In genomic region chr11:75596914-75597313, GRCh38 we compare ENCODE assay signal across 12 cellular contexts. TPM values are rescaled to one million over a fixed set of nuclear protein-coding genes. Genes with fewer than 3 reads are reported as not detected.
DNase-seq lines count a peak whose midpoint lies in the region; TF ChIP-seq lines count a peak whose summit lies in the region.
"Had no signal": no experiment of that assay in that cellular context is flagged by ENCODE, and none has a peak within 500 bp of the region (broad histone marks: within the 10 kb centered on the region; RNA-seq: fewer than 3 reads in every experiment).

No MANE protein-coding gene starts in this region.

- H2BK12ac ChIP-seq in mesenchymal stem cell (ENCODE audit: low read length in 2 of 2): no peak overlapping the region

- H3K27ac ChIP-seq in mesenchymal stem cell (ENCODE audit: low read length, poor library complexity, severe bottlenecking) (no peak overlapping the region), sigmoid colon (no peak overlapping the region)

- H3K27me3 ChIP-seq in mesenchymal stem cell (ENCODE audit: control insufficient read depth in 1 of 2, insufficient read depth in 1 of 2, low read length in 2 of 2): peaks cover 0 to 67% of the 10 kb centered on the region in 2 experiments
- H3K27me3 ChIP-seq in sigmoid colon: no peaks in the 10 kb centered on the region
- H3K27me3 ChIP-seq: BE2C, BLaER1 had no signal

- no peak overlapping the region for H2BK120ac ChIP-seq in mesenchymal stem cell (ENCODE audit: low read depth, low read length)

- H3K4ac ChIP-seq in mesenchymal stem cell (ENCODE audit: low read depth in 1 of 2, low read length in 2 of 2): no peak overlapping the region

- H2BK5ac ChIP-seq in mesenchymal stem cell (ENCODE audit: low read depth, low read length, poor library complexity, severe bottlenecking): no peak overlapping the region

- no peak overlapping the region for H3K14ac ChIP-seq in mesenchymal stem cell (ENCODE audit: low read length in 2 of 2)

- H3K23ac ChIP-seq in mesenchymal stem cell (ENCODE audit: low read length in 2 of 2): no peak overlapping the region

- peak overlapping the region; percentile 8 for H4K91ac ChIP-seq in mesenchymal stem cell (ENCODE audit: low read length)

- H2BK15ac ChIP-seq in mesenchymal stem cell (ENCODE audit: low read depth, poor library complexity, severe bottlenecking): no peak overlapping the region

- peaks cover 0 to 2% of the 10 kb centered on the region in 2 experiments for H3K36me3 ChIP-seq in mesenchymal stem cell (ENCODE audit: control insufficient read depth in 1 of 2, insufficient read depth in 2 of 2, low read depth in 1 of 2, low read length in 2 of 2)
- no peaks in the 10 kb centered on the region for H3K36me3 ChIP-seq in sigmoid colon
- H3K36me3 ChIP-seq: BE2C, BLaER1 had no signal

- H4K8ac ChIP-seq in mesenchymal stem cell (ENCODE audit: low read length): no peak overlapping the region

- TF ChIP-seq EP300 in sigmoid colon (IDR thresholded peaks at IDR 0.05): no peak

- no peaks in the 10 kb centered on the region for H3K9me3 ChIP-seq in mesenchymal stem cell (ENCODE audit: control insufficient read depth, low read length)
- H3K9me3 ChIP-seq in sigmoid colon: no peaks in the 10 kb centered on the region
- H3K9me3 ChIP-seq: BE2C, BLaER1 had no signal

- no peak overlapping the region for H3K9ac ChIP-seq in mesenchymal stem cell (ENCODE audit: low read length)
- H3K9ac ChIP-seq: BLaER1 had no signal

- no peak overlapping the region for H3K18ac ChIP-seq in mesenchymal stem cell (ENCODE audit: low read depth in 1 of 2, low read length in 2 of 2)

- H3K4me1 ChIP-seq in mesenchymal stem cell (ENCODE audit: control insufficient read depth, insufficient read depth, low read depth, low read length) (no peaks in the 10 kb centered on the region), sigmoid colon (peaks cover 0 to 5% (median 2%) of the 10 kb centered on the region in 4 donors)
- H3K4me1 ChIP-seq: BE2C had no signal

- WGBS in mesenchymal stem cell: 84% methylated on average over 4 of the region's 4 CpGs
- WGBS in sigmoid colon, 2 donors: 64 to 85% methylated on average over 4 of the region's 4 CpGs

- TF ChIP-seq CTCF in sigmoid colon (IDR thresholded peaks at IDR 0.05): no peak

- H3K4me3 ChIP-seq in mesenchymal stem cell (ENCODE audit: insufficient read depth in 1 of 2, low read depth in 1 of 2, low read length in 2 of 2): no peak overlapping the region
- H3K4me3 ChIP-seq in sigmoid colon: no peak overlapping the region
- H3K4me3 ChIP-seq: BLaER1 had no signal

- no peak for TF ChIP-seq POLR2A in sigmoid colon (IDR thresholded peaks at IDR 0.05)

- H3K79me1 ChIP-seq in mesenchymal stem cell (replicated peaks; ENCODE audit: low read length, poor library complexity, severe bottlenecking): no peaks in the 10 kb centered on the region

- no peak overlapping the region for H2AFZ ChIP-seq in mesenchymal stem cell (ENCODE audit: low read depth, low read length)

- intact Hi-C loops in sigmoid colon (cut with DNase I): no loop called here

- no peak for DNase-seq in mesenchymal stem cell
- peak; percentile 14 for DNase-seq in sigmoid colon
- no peak for DNase-seq in DMS153 treated with DMSO at 0.1 percent for 48 hours (lab: John Stamatoyannopoulos, UW; ENCODE audit: unreplicated experiment)
- DNase-seq in NOMO-1 (lab: John Stamatoyannopoulos, UW; ENCODE audit: unreplicated experiment in 2 of 2): no peak
- no peak for DNase-seq in NCI-H146 (lab: John Stamatoyannopoulos, UW)
- DNase-seq: C1 segment of cervical spinal cord; CD4-positive, alpha-beta memory T cell; CD8-positive, alpha-beta memory T cell; DMS 273 treated with DMSO at 0.1 percent for 48 hours; GF-D8 had no signal

- no peak overlapping the region for H3K4me2 ChIP-seq in mesenchymal stem cell (ENCODE audit: low read length, poor library complexity, severe bottlenecking)

- no peak overlapping the region for H2AK5ac ChIP-seq in mesenchymal stem cell (ENCODE audit: low read length, severe bottlenecking)

RNA-seq across cellular contexts. Expression of gene SERPINH1, which starts 34.9 kb away (rescaled TPM):
- polyA plus RNA-seq in mesenchymal stem cell (2013, experiment 1 of 2): 896 TPM
- 870 TPM for polyA plus RNA-seq in mesenchymal stem cell (2013, experiment 2 of 2)
- total RNA-seq in sigmoid colon: 100 to 1,000 TPM; 151 to 201 (median 172) TPM
- 10 to 100 TPM; 12.0 to 57.1 (median 17.6) TPM for polyA plus RNA-seq in sigmoid colon
